8 cellular contexts compared by ENCODE assay signal in genomic region chr1:63317007-63317813, GRCh38. TPM values are rescaled to one million over a fixed set of nuclear protein-coding genes. Genes with fewer than 3 reads are reported as not detected.
A peak's percentile ranks its signal among the peaks of the same experiment; 100 is the strongest.
DNase-seq lines count a peak whose midpoint lies in the region; ATAC-seq and TF ChIP-seq lines count a peak whose summit lies in the region.

No MANE protein-coding gene starts in this region.

- H2AFZ ChIP-seq in neural progenitor cell (replicated peaks) = peak overlapping the region; percentile 59

- peaks cover 26% of the 10 kb centered on the region for H3K36me3 Mint-ChIP-seq in activated CD8-positive, alpha-beta T cell treated with anti-CD3 and anti-CD28 coated beads, Interleukin-2, amount 10 ng/mL, durations not matched to agents 7 days and 5 days (ENCODE audit: low read depth)
- no peaks in the 10 kb centered on the region for H3K36me3 Mint-ChIP-seq in neural progenitor cell

- H3K4me3 Mint-ChIP-seq in activated CD8-positive, alpha-beta T cell treated with anti-CD3 and anti-CD28 coated beads, Interleukin-2, amount 10 ng/mL, durations not matched to agents 7 days and 5 days = peak overlapping the region; percentile 67
- peak overlapping the region; percentile 74 for H3K4me3 Mint-ChIP-seq in neural progenitor cell

- TF ChIP-seq CTCF in C4-2B (conservative IDR thresholded peaks at IDR 0.05) = peak; percentile 92
- peak; percentile 50 for TF ChIP-seq CTCF in fibroblast of the aortic adventitia (IDR thresholded peaks at IDR 0.05; ENCODE audit: insufficient read depth, low read length)
- peak; percentile 72 for TF ChIP-seq CTCF in neural progenitor cell (IDR thresholded peaks at IDR 0.05)

- POLR2A ChIA-PET in activated CD8-positive, alpha-beta T cell treated with anti-CD3 and anti-CD28 coated beads, Interleukin-2, amount 10 ng/mL, durations not matched to agents 7 days and 5 days (lab: Charles Lee) = no interaction called here

- H3K9me3 Mint-ChIP-seq in activated CD8-positive, alpha-beta T cell treated with anti-CD3 and anti-CD28 coated beads, Interleukin-2, amount 10 ng/mL, durations not matched to agents 7 days and 5 days (ENCODE audit: insufficient read depth) = peaks cover 6% of the 10 kb centered on the region
- peaks cover 10% of the 10 kb centered on the region for H3K9me3 Mint-ChIP-seq in neural progenitor cell

- peak overlapping the region; percentile 37 for H3K4me3 ChIP-seq in fibroblast of the aortic adventitia (ENCODE audit: low read depth, low read length)
- H3K4me3 ChIP-seq in neural progenitor cell = peak overlapping the region; percentile 51

- H3K79me2 ChIP-seq in neural progenitor cell (ENCODE audit: low read depth) = no peaks in the 10 kb centered on the region

- peaks cover 94% of the 10 kb centered on the region for H3K27me3 ChIP-seq in neural progenitor cell

- no peaks in the 10 kb centered on the region for H3K9me3 ChIP-seq in neural progenitor cell (ENCODE audit: low read depth)

- H3K27ac ChIP-seq in C4-2B (peak overlapping the region; percentile 26), neural progenitor cell (no peak overlapping the region)

- peaks cover 15% of the 10 kb centered on the region for H3K4me1 ChIP-seq in neural progenitor cell

- peaks cover 39% of the 10 kb centered on the region for H3K4me1 Mint-ChIP-seq in activated CD8-positive, alpha-beta T cell treated with anti-CD3 and anti-CD28 coated beads, Interleukin-2, amount 10 ng/mL, durations not matched to agents 7 days and 5 days (ENCODE audit: low read depth)
- peaks cover 16% of the 10 kb centered on the region for H3K4me1 Mint-ChIP-seq in neural progenitor cell

- peaks cover 56% of the 10 kb centered on the region for H4K20me1 ChIP-seq in neural progenitor cell (ENCODE audit: low read depth)

- CTCF ChIA-PET in activated CD8-positive, alpha-beta T cell treated with anti-CD3 and anti-CD28 coated beads, Interleukin-2, amount 10 ng/mL, durations not matched to agents 7 days and 5 days (lab: Charles Lee) = interaction anchor here (1.0 to 2.9 kb wide), 6 partner anchors 10 to 119 kb away, joined by 3 to 8 read pairs (median 6); no protein-coding TSS in a partner anchor

- ATAC-seq in GM19324 (IDR thresholded peaks at IDR 0.05; ENCODE audit: low FRiP score, unreplicated experiment) (peak; percentile 68), HG03432 (IDR thresholded peaks at IDR 0.05; ENCODE audit: unreplicated experiment) (peak; percentile 86)
- ATAC-seq in activated CD8-positive, alpha-beta T cell treated with anti-CD3 and anti-CD28 coated beads, Interleukin-2, amount 10 ng/mL, durations not matched to agents 7 days and 5 days = peak; percentile 91

- DNase-seq in NCI-H510A (lab: John Stamatoyannopoulos, UW) = peak; percentile 84
- peak; percentile 68 for DNase-seq in activated CD8-positive, alpha-beta T cell treated with anti-CD3 and anti-CD28 coated beads, Interleukin-2, amount 10 ng/mL, durations not matched to agents 7 days and 5 days
- DNase-seq in fibroblast of the aortic adventitia (ENCODE audit: low read depth) = peak; percentile 46
- DNase-seq in neural progenitor cell (ENCODE audit: low spot score) = peak; percentile 91
- no peak for DNase-seq in ureter (ENCODE audit: low spot score)

- H3K9ac ChIP-seq in neural progenitor cell = no peak overlapping the region

- no peaks in the 10 kb centered on the region for H3K36me3 ChIP-seq in neural progenitor cell

- H3K27me3 Mint-ChIP-seq in activated CD8-positive, alpha-beta T cell treated with anti-CD3 and anti-CD28 coated beads, Interleukin-2, amount 10 ng/mL, durations not matched to agents 7 days and 5 days (ENCODE audit: low read depth) = peaks cover 65% of the 10 kb centered on the region
- peaks cover 64% of the 10 kb centered on the region for H3K27me3 Mint-ChIP-seq in neural progenitor cell (ENCODE audit: insufficient read depth, low read depth)

- no peak overlapping the region for H3K27ac Mint-ChIP-seq in activated CD8-positive, alpha-beta T cell treated with anti-CD3 and anti-CD28 coated beads, Interleukin-2, amount 10 ng/mL, durations not matched to agents 7 days and 5 days
- no peak overlapping the region for H3K27ac Mint-ChIP-seq in neural progenitor cell

- H3F3A ChIP-seq in neural progenitor cell (ENCODE audit: low read depth) = peaks cover 47% of the 10 kb centered on the region

- peak overlapping the region; percentile 80 for H3K4me2 ChIP-seq in neural progenitor cell

RNA-seq across cellular contexts. Expression of gene FOXD3, which starts 5.2 kb away (rescaled TPM):
- total RNA-seq in activated CD8-positive, alpha-beta T cell treated with anti-CD3 and anti-CD28 coated beads, Interleukin-2, amount 10 ng/mL, durations not matched to agents 7 days and 5 days = not detected
- total RNA-seq in fibroblast of the aortic adventitia (ENCODE audit: low replicate concordance) = not detected in 2 replicates
- total RNA-seq in neural progenitor cell (ENCODE audit: low replicate concordance) = 0.06 and 0.37 TPM in 2 replicates
- not detected for total RNA-seq in ureter

RNA-seq across cellular contexts. Expression of gene ALG6, which starts 50.2 kb away (rescaled TPM):
- 10 to 100 TPM; 23.1 to 25.6 TPM for total RNA-seq in activated CD8-positive, alpha-beta T cell treated with anti-CD3 and anti-CD28 coated beads, Interleukin-2, amount 10 ng/mL, durations not matched to agents 7 days and 5 days
- total RNA-seq in fibroblast of the aortic adventitia (ENCODE audit: low replicate concordance) (3.8 and 15.5 TPM in 2 replicates), neural progenitor cell (ENCODE audit: low replicate concordance) (29.1 and 41.7 TPM in 2 replicates), ureter (14.4 TPM)
